Comparison of ENCODE assay signal across 10 cellular contexts in the genomic region with DNA sequence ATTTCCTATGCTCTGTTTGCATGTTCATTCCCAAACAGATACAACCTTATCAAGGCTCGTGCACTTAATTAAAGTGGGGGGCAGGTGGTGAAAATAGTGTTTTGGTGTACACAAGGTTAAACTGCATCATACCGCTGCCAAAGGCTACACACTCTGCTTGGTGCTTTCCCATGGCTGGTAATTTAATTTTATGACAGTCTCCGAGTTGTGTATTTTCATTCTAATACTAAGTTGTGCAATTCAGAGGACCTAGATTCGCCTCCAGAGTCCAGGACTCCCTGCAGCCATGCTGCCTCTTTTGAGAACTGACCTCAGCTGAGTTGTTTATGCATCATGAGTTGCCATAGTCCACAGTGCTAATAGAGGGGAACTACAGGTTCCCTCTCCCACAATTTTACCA. TPM values are rescaled to one million over a fixed set of nuclear protein-coding genes. Genes with fewer than 3 reads are reported as not detected.
"Had no signal": no experiment of that assay in that cellular context is flagged by ENCODE, and none has a peak within 500 bp of the region (broad histone marks: within the 10 kb centered on the region; RNA-seq: fewer than 3 reads in every experiment).

No MANE protein-coding gene starts in this region.

RNA-seq across cellular contexts. Expression of a gene that starts 7.0 kb away (rescaled TPM):
- total RNA-seq: LHCN-M2, MCF 10A, NCI-H460, OCI-LY7, PC-9, Right ventricle myocardium inferior, RPMI7951, SJCRH30, SK-MEL-5, T-cell had no signal
